Comparison of ENCODE assay signal across 12 cellular contexts in the genomic region with DNA sequence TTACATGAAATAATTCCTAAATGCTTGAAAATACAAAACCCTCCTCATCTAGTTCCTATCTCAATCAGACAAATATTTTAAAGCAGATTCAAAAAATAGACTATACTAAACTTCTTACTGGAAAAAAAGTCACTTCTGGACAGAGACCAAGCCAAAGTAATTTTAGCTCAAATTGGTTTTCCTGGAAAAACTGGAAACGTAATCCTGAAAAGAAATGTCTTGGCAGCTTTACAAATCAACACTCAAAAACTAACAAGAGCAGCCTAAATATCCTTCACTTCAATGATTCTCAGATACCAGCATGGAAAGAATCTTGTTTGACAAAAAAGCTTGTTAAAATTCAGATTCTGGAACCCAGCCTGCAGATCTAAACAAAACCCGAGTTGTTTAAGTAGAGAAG. TPM values are rescaled to one million over a fixed set of nuclear protein-coding genes. Genes with fewer than 3 reads are reported as not detected.
A peak's percentile ranks its signal among the peaks of the same experiment; 100 is the strongest.
DNase-seq lines count a peak whose midpoint lies in the region; FAIRE-seq and TF ChIP-seq lines count a peak whose summit lies in the region.
"Had no signal": no experiment of that assay in that cellular context is flagged by ENCODE, and none has a peak within 500 bp of the region (broad histone marks: within the 10 kb centered on the region; RNA-seq: fewer than 3 reads in every experiment).

No MANE protein-coding gene starts in this region.

- H3K4me3 ChIP-seq in endothelial cell of umbilical vein (replicated peaks in 1 of 3; ENCODE audit: insufficient read depth in 1 of 3, low read depth in 1 of 3, low read length in 3 of 3) (no peak overlapping the region), parathyroid adenoma (ENCODE audit: low read depth, low read length) (no peak overlapping the region)

- FAIRE-seq in endothelial cell of umbilical vein (lab: Jason Lieb, UNC): no peak

- H2AFZ ChIP-seq in endothelial cell of umbilical vein (ENCODE audit: low read depth, low read length): no peak overlapping the region
- H2AFZ ChIP-seq in parathyroid adenoma: no peak overlapping the region

- no peak for TF ChIP-seq CTCF in endothelial cell of umbilical vein (IDR thresholded peaks at IDR 0.05; ENCODE audit: extremely low read depth in 1 of 2, insufficient read depth in 1 of 2, low read depth in 1 of 2, low read length in 2 of 2)
- no peak for TF ChIP-seq CTCF in parathyroid adenoma (IDR thresholded peaks at IDR 0.05)

- TF ChIP-seq POLR2A in endothelial cell of umbilical vein (IDR thresholded peaks at IDR 0.05; ENCODE audit: low read depth, low read length): no peak

- no peaks in the 10 kb centered on the region for H3K9me1 ChIP-seq in endothelial cell of umbilical vein (replicated peaks; ENCODE audit: control insufficient read depth, extremely low read depth, insufficient read depth, low read length)

- intact Hi-C loops in endothelial cell of umbilical vein (cut with micrococcal nuclease): no loop called here

- dilution Hi-C loops in endothelial cell of umbilical vein (cut with MboI; ENCODE audit: extremely low pct_ligation_motif_present, low sequenced_read_pairs): no loop called here

- POLR2A ChIA-PET in endothelial cell of umbilical vein (lab: Charles Lee): no interaction called here

- no TSS peak for BruUV-seq in endothelial cell of umbilical vein (replicated peaks; lab: Mats Ljungman, UMichigan)

- H3K27ac ChIP-seq in endothelial cell of umbilical vein (ENCODE audit: insufficient read depth, low read depth, low read length) (no peak overlapping the region), parathyroid adenoma (peak overlapping the region; percentile 78)

- H3K4me2 ChIP-seq in endothelial cell of umbilical vein (ENCODE audit: insufficient read depth, low read length): no peak overlapping the region
- peak overlapping the region; percentile 2 for H3K4me2 ChIP-seq in parathyroid adenoma (ENCODE audit: low read length)

- no peaks in the 10 kb centered on the region for H3K36me3 ChIP-seq in endothelial cell of umbilical vein (ENCODE audit: control insufficient read depth in 2 of 2, extremely low read depth in 1 of 2, insufficient read depth in 2 of 2, low read length in 2 of 2)
- no peaks in the 10 kb centered on the region for H3K36me3 ChIP-seq in parathyroid adenoma (ENCODE audit: control insufficient read depth, insufficient read depth, low read length)

- H3K9me3 ChIP-seq in endothelial cell of umbilical vein (replicated peaks; ENCODE audit: control insufficient read depth, insufficient read depth, low read length) (no peaks in the 10 kb centered on the region), parathyroid adenoma (ENCODE audit: control insufficient read depth, low read length) (no peaks in the 10 kb centered on the region)

- no peaks in the 10 kb centered on the region for H3K79me2 ChIP-seq in endothelial cell of umbilical vein (ENCODE audit: control insufficient read depth, insufficient read depth, low read length)
- H3K79me2 ChIP-seq in parathyroid adenoma: no peaks in the 10 kb centered on the region

- DNase-seq in DMS 273 treated with DMSO at 0.1 percent for 48 hours (lab: John Stamatoyannopoulos, UW) (peak; percentile 80), NCI-H446 (lab: John Stamatoyannopoulos, UW) (peak; percentile 92 to 93), endothelial cell of umbilical vein (ENCODE audit: low read depth, low spot score) (peak; percentile 40), NK-92 (lab: John Stamatoyannopoulos, UW; ENCODE audit: unreplicated experiment) (no peak), NCI-H748 treated with DMSO at 0.1 percent for 48 hours (lab: John Stamatoyannopoulos, UW) (no peak)
- no peak for DNase-seq in activated T-cell treated with anti-CD3 and anti-CD28 coated beads, Interleukin-2, amount 50 U/mL, for 48 hours
- DNase-seq: activated CD4-positive, CD25-positive, alpha-beta regulatory T cell; COR-L47; GOT3; Karpas-422; stimulated activated naive CD4-positive, alpha-beta T cell had no signal

- H3K27me3 ChIP-seq in endothelial cell of umbilical vein (ENCODE audit: control insufficient read depth in 2 of 2, insufficient read depth in 2 of 2, low read length in 2 of 2): no peaks in the 10 kb centered on the region
- H3K27me3 ChIP-seq in parathyroid adenoma (ENCODE audit: control insufficient read depth, insufficient read depth, low read length): no peaks in the 10 kb centered on the region

- no peaks in the 10 kb centered on the region for H4K20me1 ChIP-seq in endothelial cell of umbilical vein (replicated peaks; ENCODE audit: control insufficient read depth, extremely low read depth, insufficient read depth, low read length)

- CTCF ChIA-PET in endothelial cell of umbilical vein (lab: Charles Lee): interaction anchor here (0.9 to 3.0 kb wide), 4 partner anchors 10 to 339 kb away, joined by 3 to 10 read pairs (median 4); partner anchors contain the start of gene GPR88

- H3K9ac ChIP-seq in endothelial cell of umbilical vein (replicated peaks; ENCODE audit: extremely low read depth, insufficient read depth, low read length) (no peak overlapping the region), parathyroid adenoma (no peak overlapping the region)

- no peaks in the 10 kb centered on the region for H3K4me1 ChIP-seq in endothelial cell of umbilical vein (ENCODE audit: control insufficient read depth, extremely low read depth, insufficient read depth, low read length)
- peaks cover 9% of the 10 kb centered on the region for H3K4me1 ChIP-seq in parathyroid adenoma

TF ChIP-seq in endothelial cell of umbilical vein, 7 proteins besides CTCF, POLR2A, EP300 and RAD21:
- TF ChIP-seq EZH2 (IDR thresholded peaks at IDR 0.05; ENCODE audit: borderline replicate concordance, low read depth, low read length, severe bottlenecking) (no peak), JUN (IDR thresholded peaks at IDR 0.05; ENCODE audit: borderline replicate concordance, insufficient read depth, insufficient read length, low read depth) (no peak), POLR2AphosphoS5 (IDR thresholded peaks at IDR 0.05; ENCODE audit: insufficient read depth, low read depth, low read length) (no peak), FOS (IDR thresholded peaks at IDR 0.05; ENCODE audit: borderline replicate concordance, insufficient read depth, low read length) (no peak), GATA2 (IDR thresholded peaks at IDR 0.05; ENCODE audit: insufficient read depth, insufficient read length, low read depth, low read length) (no peak), MYC (IDR thresholded peaks at IDR 0.05; ENCODE audit: low read depth, low read length) (no peak)
- TF ChIP-seq, protein P1, sequence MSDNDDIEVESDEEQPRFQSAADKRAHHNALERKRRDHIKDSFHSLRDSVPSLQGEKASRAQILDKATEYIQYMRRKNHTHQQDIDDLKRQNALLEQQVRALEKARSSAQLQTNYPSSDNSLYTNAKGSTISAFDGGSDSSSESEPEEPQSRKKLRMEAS (IDR thresholded peaks at IDR 0.05; ENCODE audit: insufficient read depth, insufficient read length): no peak

RNA-seq across cellular contexts. Expression of gene GPR88, which starts 9.1 kb away (rescaled TPM):
- total RNA-seq in endothelial cell of umbilical vein: 0.13 TPM in 1 of 2 replicates, not detected in the other
- polyA plus RNA-seq in endothelial cell of umbilical vein: 0.06 TPM in 2 replicates
- 0.03 TPM in 2 replicates for polyA plus RNA-seq in endothelial cell of umbilical vein (2011; cell fraction: cytosol; rRNA removed)
- polyA plus RNA-seq in endothelial cell of umbilical vein (2011; cell fraction: nucleus; rRNA removed): 0.05 TPM in 1 of 2 replicates, not detected in the other
- polyA plus RNA-seq in endothelial cell of umbilical vein (2012): 0.12 and 0.23 TPM in 2 replicates
- polyA minus RNA-seq in endothelial cell of umbilical vein: 0.07 TPM in 1 of 2 replicates, not detected in the other
- polyA minus RNA-seq in endothelial cell of umbilical vein (2011; cell fraction: cytosol; rRNA and poly(A)+ RNA removed): not detected
- polyA minus RNA-seq in endothelial cell of umbilical vein (2011; cell fraction: nucleus; rRNA and poly(A)+ RNA removed): 0.19 TPM in 1 of 2 replicates, not detected in the other

Comparison
In these comparisons a context has a peak if more than half of its experiments do, and no peak if none do; other contexts are left out.
1. DNase-seq: peak in DMS 273 treated with DMSO at 0.1 percent for 48 hours (single experiment), NCI-H446 (2 of 2) and endothelial cell of umbilical vein (single experiment); none in activated T-cell treated with anti-CD3 and anti-CD28 coated beads, Interleukin-2, amount 50 U/mL, for 48 hours (0 of 2), NK-92 (single experiment) and NCI-H748 treated with DMSO at 0.1 percent for 48 hours (single experiment).